2 cellular contexts compared by ENCODE assay signal in the genomic region with DNA sequence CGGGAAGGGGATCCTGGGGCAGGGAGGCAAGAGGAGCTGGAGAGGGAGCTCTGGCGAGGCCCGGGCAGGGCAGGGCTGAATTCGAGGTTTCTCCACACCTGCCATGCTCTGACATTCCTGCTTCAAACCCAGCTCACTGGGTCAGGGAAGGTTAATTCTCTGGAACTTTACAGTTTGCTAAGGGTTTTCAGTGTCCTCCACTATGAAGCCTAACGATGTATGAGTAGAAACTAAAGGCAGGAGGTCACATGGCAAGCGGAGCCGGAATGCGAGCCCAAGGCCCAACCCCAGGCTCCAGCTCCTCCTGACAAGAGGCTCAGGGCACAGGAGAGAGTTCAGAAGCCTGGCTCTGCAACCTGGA.
TF ChIP-seq lines count a peak whose summit lies in the region.

No MANE protein-coding gene starts in this region.

TF ChIP-seq in A549, 52 proteins besides CTCF, POLR2A, EP300 and RAD21:
- TF ChIP-seq MYC (IDR thresholded peaks at IDR 0.05; ENCODE audit: borderline replicate concordance, low read length) (no peak), JUN (IDR thresholded peaks at IDR 0.05) (peak in 1 of 2 experiments; percentile 44; a peak in 1 of 5 replicates)

TF ChIP-seq in IMR-90, 13 proteins besides CTCF, POLR2A, EP300 and RAD21:
- TF ChIP-seq CEBPB (IDR thresholded peaks at IDR 0.05; ENCODE audit: low read depth, low read length) (no peak), RFX5 (IDR thresholded peaks at IDR 0.05; ENCODE audit: low read depth, low read length) (no peak), FOS (IDR thresholded peaks at IDR 0.05; ENCODE audit: low read depth, low read length) (no peak), RCOR1 (IDR thresholded peaks at IDR 0.05; ENCODE audit: insufficient replicate concordance, low read length) (no peak), MAFK (IDR thresholded peaks at IDR 0.05; ENCODE audit: low read depth, low read length) (no peak), MAZ (IDR thresholded peaks at IDR 0.05; ENCODE audit: borderline replicate concordance, low read depth, low read length) (no peak), SMC3 (IDR thresholded peaks at IDR 0.05; ENCODE audit: low read depth, low read length) (no peak), CHD1 (IDR thresholded peaks at IDR 0.05; ENCODE audit: low read depth, low read length) (no peak), MXI1 (IDR thresholded peaks at IDR 0.05; ENCODE audit: borderline replicate concordance, low read depth, low read length) (no peak)
